Comparison of ENCODE assay signal across 21 cellular contexts in the genomic region with DNA sequence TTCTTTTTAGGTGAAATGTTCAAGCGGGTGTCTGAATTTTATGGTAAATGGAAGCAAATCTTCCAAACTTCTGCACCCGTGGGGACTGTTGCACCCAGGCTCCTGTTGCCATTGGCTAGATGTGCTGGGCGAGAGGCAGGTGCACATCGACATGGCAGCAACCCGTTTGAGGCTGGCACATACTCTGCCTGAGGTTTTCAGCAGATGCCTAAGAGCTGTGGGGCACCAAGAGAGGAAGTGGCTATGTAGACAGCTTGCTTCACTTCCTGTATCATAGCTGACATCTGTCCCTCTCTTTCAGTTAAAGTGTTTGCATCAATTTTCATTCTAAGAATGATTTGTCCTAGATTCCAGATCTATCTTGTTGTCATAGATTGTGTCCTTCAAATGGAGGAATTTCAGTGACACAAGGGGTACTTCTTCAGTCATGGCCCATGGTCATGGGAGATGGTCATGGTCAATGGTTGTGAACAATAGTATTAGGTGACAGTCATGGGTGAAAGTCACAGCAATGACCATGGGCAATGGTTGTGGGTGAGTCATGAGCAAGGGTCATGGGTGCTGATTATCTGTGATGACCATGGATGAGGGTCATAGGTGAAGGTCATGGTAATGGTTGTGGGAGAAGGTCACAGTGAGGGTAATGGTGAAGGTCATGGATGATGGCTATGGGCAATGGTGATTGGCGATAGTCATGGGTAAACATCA.
DNase-seq lines count a peak whose midpoint lies in the region; ATAC-seq, FAIRE-seq and TF ChIP-seq lines count a peak whose summit lies in the region.
"Had no signal": no experiment of that assay in that cellular context is flagged by ENCODE, and none has a peak within 500 bp of the region (broad histone marks: within the 10 kb centered on the region; RNA-seq: fewer than 3 reads in every experiment).

No MANE protein-coding gene starts in this region.

- no TSS peak for BruUV-seq in HepG2 (replicated peaks; lab: Mats Ljungman, UMichigan)

- H3K79me2 ChIP-seq in HepG2 (ENCODE audit: insufficient read depth, low read length) (no peaks in the 10 kb centered on the region), H1 (ENCODE audit: control insufficient read depth in 1 of 2, insufficient read depth in 2 of 2, low read length in 2 of 2) (no peaks in the 10 kb centered on the region)

- H3K79me1 ChIP-seq in H1 (ENCODE audit: low read depth, low read length): no peaks in the 10 kb centered on the region

- POLR2A ChIA-PET in HepG2 (lab: Yijun Ruan, JAX) (no interaction called here), H1 (lab: Charles Lee; ENCODE audit: partially characterized antibody) (no interaction called here)

- H3K36me3 ChIP-seq in HepG2 (replicated peaks in 1 of 2; ENCODE audit: control insufficient read depth in 1 of 2, insufficient read depth in 2 of 2, low read length in 2 of 2): no peaks in the 10 kb centered on the region
- H3K36me3 ChIP-seq in right lobe of liver: no peaks in the 10 kb centered on the region
- no peaks in the 10 kb centered on the region for H3K36me3 ChIP-seq in H1 (ENCODE audit: control insufficient read depth in 2 of 4, insufficient read depth in 4 of 4, low read length in 3 of 4)

- TF ChIP-seq RAD21 in HepG2 (CRISPR knock-in tag; IDR thresholded peaks at IDR 0.05) (no peak), H1 (IDR thresholded peaks at IDR 0.05 in 1 of 2, conservative IDR thresholded peaks at IDR 0.05 in 1 of 2; ENCODE audit: low read depth in 2 of 2, low read length in 2 of 2) (no peak)

- H4K8ac ChIP-seq in H1 (ENCODE audit: extremely low read depth, insufficient read depth, low read length): no peak overlapping the region

- no peak for TF ChIP-seq EP300 in HepG2 (IDR thresholded peaks at IDR 0.05; ENCODE audit: low read depth in 2 of 2, low read length in 2 of 2)
- no peak for TF ChIP-seq EP300 in HepG2 (CRISPR knock-in tag; IDR thresholded peaks at IDR 0.05; ENCODE audit: borderline replicate concordance)
- TF ChIP-seq EP300 in H1 (IDR thresholded peaks at IDR 0.05; ENCODE audit: borderline replicate concordance in 1 of 2, low read depth in 2 of 2, low read length in 2 of 2): no peak

- H2BK12ac ChIP-seq in H1 (ENCODE audit: low read depth, low read length): peak overlapping the region; percentile 33; the same call in 1 of the 2 replicates

- H2BK120ac ChIP-seq in H1 (replicated peaks; ENCODE audit: low read depth, low read length): no peak overlapping the region

- H4K20me1 ChIP-seq in HepG2 (ENCODE audit: insufficient read depth, low read length) (no peaks in the 10 kb centered on the region), H1 (replicated peaks in 1 of 2; ENCODE audit: control insufficient read depth in 1 of 2, insufficient read depth in 2 of 2, low read length in 2 of 2) (no peaks in the 10 kb centered on the region)

- H3K27ac ChIP-seq in HepG2 (ENCODE audit: extremely low read length, insufficient read depth, low read length) (no peak overlapping the region), right lobe of liver (no peak overlapping the region), H1 (ENCODE audit: low read depth, low read length) (no peak overlapping the region)
- H3K27ac ChIP-seq: A549, PC-9 had no signal

- intact Hi-C loops in HepG2 (cut with micrococcal nuclease; ENCODE audit: unreplicated experiment): no loop called here
- intact Hi-C loops in right lobe of liver (cut with DNase I): no loop called here

- H3K27me3 ChIP-seq in HepG2 (ENCODE audit: control insufficient read depth in 1 of 2, insufficient read depth in 2 of 2, low read length in 2 of 2): peaks cover 4 to 42% of the 10 kb centered on the region in 2 experiments; a peak in 4 of 5 replicates
- no peaks in the 10 kb centered on the region for H3K27me3 ChIP-seq in right lobe of liver
- H3K27me3 ChIP-seq in H1 (replicated peaks in 1 of 4; ENCODE audit: control insufficient read depth in 3 of 4, extremely low read depth in 1 of 4, insufficient read depth in 3 of 4, low read length in 3 of 4): no peaks in the 10 kb centered on the region

- in situ Hi-C loops in HepG2 (cut with HindIII; ENCODE audit: extremely low pct_ligation_motif_present, low pct_unique_long_range_greater_than_20kb): no loop called here

- H3K9me3 ChIP-seq in HepG2 (ENCODE audit: low read length) (peaks cover 4% of the 10 kb centered on the region; the same call in 1 of the 2 replicates), right lobe of liver (no peaks in the 10 kb centered on the region), H1 (ENCODE audit: insufficient read depth in 2 of 2, low read depth in 1 of 2, low read length in 1 of 2) (peaks cover 2 to 5% of the 10 kb centered on the region in 2 experiments; a peak in 2 of 4 replicates)

- FAIRE-seq in HepG2 (lab: Jason Lieb, UNC) (no peak), H1 (lab: Jason Lieb, UNC) (no peak)
- FAIRE-seq: A549 had no signal

- H3K4me2 ChIP-seq in HepG2 (ENCODE audit: low read depth, low read length): no peak overlapping the region
- no peak overlapping the region for H3K4me2 ChIP-seq in H1 (ENCODE audit: insufficient read depth in 1 of 2, low read depth in 2 of 2, low read length in 2 of 2)
- H3K4me2 ChIP-seq: A549, PC-9 had no signal

- no peak overlapping the region for H3K23ac ChIP-seq in H1 (ENCODE audit: insufficient read length)

- whole genome bisulfite sequencing in HepG2 (ENCODE audit: low lambda C conversion rate): 21% methylated on average over 5 of the region's 6 CpGs
- WGBS in right lobe of liver (ENCODE audit: insufficient coverage, low coverage, low lambda C conversion rate, missing lambda C conversion rate): 49% methylated on average over 6 of the region's 6 CpGs
- WGBS in H1 (ENCODE audit: extremely low coverage in 1 of 2, insufficient coverage in 1 of 2, insufficient read length in 1 of 2, insufficient replicate concordance in 2 of 2, low coverage in 1 of 2, low lambda C conversion rate in 2 of 2, missing lambda C conversion rate in 1 of 2), 2 experiments: 92% methylated on average over 6 of the region's 6 CpGs; no CpG with 5 or more reads in 1 of the 2 experiments

- H3K14ac ChIP-seq in H1 (ENCODE audit: insufficient read length): no peak overlapping the region

- no peak overlapping the region for H4K5ac ChIP-seq in H1 (ENCODE audit: insufficient read length, low read depth, low read length)

- H2BK15ac ChIP-seq in H1 (ENCODE audit: low read length): peak overlapping the region; percentile 49; the same call in 1 of the 2 replicates

- CTCF ChIA-PET in HepG2 (lab: Yijun Ruan, JAX; ENCODE audit: low intra/inter-chr PET ratio, low total read pairs): no interaction called here
- CTCF ChIA-PET in H1 (lab: Charles Lee; ENCODE audit: partially characterized antibody): no interaction called here

- no peaks in the 10 kb centered on the region for H3K23me2 ChIP-seq in H1 (ENCODE audit: low read depth, low read length)

- TF ChIP-seq CTCF in HepG2 (CRISPR knock-in tag; IDR thresholded peaks at IDR 0.05) (no peak), right lobe of liver (IDR thresholded peaks at IDR 0.05) (no peak), H1 (IDR thresholded peaks at IDR 0.05; ENCODE audit: control extremely low read depth in 1 of 3, insufficient read depth in 1 of 3, low read depth in 1 of 3, low read length in 3 of 3) (no peak)

- DNase-seq in HepG2 (ENCODE audit: low spot score): no peak
- DNase-seq in right lobe of liver: no peak
- DNase-seq in MV-4-11 (lab: John Stamatoyannopoulos, UW): peak; percentile 96
- DNase-seq in H1 (ENCODE audit: low read depth in 1 of 2, low spot score in 2 of 2): no peak
- DNase-seq in activated CD4-positive, alpha-beta T cell treated with anti-CD3 and anti-CD28 coated beads, Interleukin-2, amount 50 U/mL, for 1 hour: no peak
- DNase-seq in GM19238 (ENCODE audit: insufficient read length, low spot score): no peak
- DNase-seq in effector CD4-positive, alpha-beta T cell: no peak
- DNase-seq in activated CD4-positive, alpha-beta T cell treated with anti-CD3 and anti-CD28 coated beads, Interleukin-2, amount 50 U/mL, for 4 hours: no peak
- DNase-seq: COR-L47; GOT3; HFFc6; IMR-90; NCI-H1105 treated with DMSO at 0.1 percent for 48 hours; NCI-H1694 treated with DMSO at 0.1 percent for 48 hours; NCI-H2107; NCI-H345; NCI-H69; NK-92 treated with Interleukin-12 subunit alpha and Interleukin-12 subunit beta, amount 100 ng/mL, for 24 hours; PC-9; T-cell had no signal

- H2BK5ac ChIP-seq in H1 (ENCODE audit: low read depth, low read length): no peak overlapping the region

- H2AK5ac ChIP-seq in H1 (ENCODE audit: low read depth, low read length): no peak overlapping the region

- H2AFZ ChIP-seq in HepG2 (ENCODE audit: low read length) (no peak overlapping the region), H1 (ENCODE audit: low read length) (no peak overlapping the region)
- H2AFZ ChIP-seq: PC-9 had no signal

- no peak overlapping the region for H3K56ac ChIP-seq in H1 (replicated peaks; ENCODE audit: insufficient read length, low read depth, low read length)

- H3K4me1 ChIP-seq in HepG2 (ENCODE audit: insufficient read depth, low read length): no peaks in the 10 kb centered on the region
- H3K4me1 ChIP-seq in right lobe of liver: no peaks in the 10 kb centered on the region
- no peaks in the 10 kb centered on the region; a peak in 1 of 7 replicates for H3K4me1 ChIP-seq in H1 (replicated peaks in 1 of 4; ENCODE audit: control insufficient read depth in 3 of 4, insufficient read depth in 4 of 4, low read length in 3 of 4)
- H3K4me1 ChIP-seq: A549 had no signal

- no peak overlapping the region for H2BK20ac ChIP-seq in H1 (ENCODE audit: low read length)

- H3K4ac ChIP-seq in H1 (replicated peaks; ENCODE audit: insufficient read length, low read depth, low read length): no peak overlapping the region

- H3K18ac ChIP-seq in H1 (ENCODE audit: extremely low read depth, low read length): no peak overlapping the region

- TF ChIP-seq POLR2A in HepG2 (IDR thresholded peaks at IDR 0.05; ENCODE audit: insufficient read depth in 1 of 2, low read depth in 2 of 2, low read length in 2 of 2) (no peak), right lobe of liver (IDR thresholded peaks at IDR 0.05) (no peak), H1 (IDR thresholded peaks at IDR 0.05; ENCODE audit: control extremely low read depth in 1 of 2, low read depth in 2 of 2, low read length in 2 of 2) (no peak)

- no peak overlapping the region for H3K4me3 ChIP-seq in HepG2 (replicated peaks in 1 of 3; ENCODE audit: insufficient read depth in 1 of 3, low read depth in 2 of 3, low read length in 3 of 3)
- no peak overlapping the region for H3K4me3 ChIP-seq in right lobe of liver
- H3K4me3 ChIP-seq in H1 (ENCODE audit: extremely low read depth in 1 of 4, insufficient read depth in 2 of 4, low read depth in 3 of 4, low read length in 4 of 4): no peak overlapping the region
- H3K4me3 ChIP-seq: A549, PC-9 had no signal

- ATAC-seq in HepG2: no peak
- ATAC-seq in right lobe of liver: no peak
- ATAC-seq: A549, T-cell had no signal

- H3K9ac ChIP-seq in HepG2 (ENCODE audit: insufficient read depth, low read depth, low read length) (no peak overlapping the region), H1 (replicated peaks in 1 of 4; ENCODE audit: extremely low read depth in 1 of 4, low read depth in 3 of 4, low read length in 3 of 4) (no peak overlapping the region)

- no peak overlapping the region for H4K91ac ChIP-seq in H1 (replicated peaks; ENCODE audit: insufficient read length, low read length)

TF ChIP-seq in HepG2, 621 proteins besides CTCF, POLR2A, EP300 and RAD21 (continues in another document):
- TF ChIP-seq CREB1 (IDR thresholded peaks at IDR 0.05): peak; percentile 76
- TF ChIP-seq CREB1 (CRISPR knock-in tag; IDR thresholded peaks at IDR 0.05): no peak

TF ChIP-seq in H1, 55 proteins besides CTCF, POLR2A, EP300 and RAD21 (continues in another document):
- TF ChIP-seq PHF8 (conservative IDR thresholded peaks at IDR 0.05; ENCODE audit: low read depth, low read length): no peak
